In the genomic region with DNA sequence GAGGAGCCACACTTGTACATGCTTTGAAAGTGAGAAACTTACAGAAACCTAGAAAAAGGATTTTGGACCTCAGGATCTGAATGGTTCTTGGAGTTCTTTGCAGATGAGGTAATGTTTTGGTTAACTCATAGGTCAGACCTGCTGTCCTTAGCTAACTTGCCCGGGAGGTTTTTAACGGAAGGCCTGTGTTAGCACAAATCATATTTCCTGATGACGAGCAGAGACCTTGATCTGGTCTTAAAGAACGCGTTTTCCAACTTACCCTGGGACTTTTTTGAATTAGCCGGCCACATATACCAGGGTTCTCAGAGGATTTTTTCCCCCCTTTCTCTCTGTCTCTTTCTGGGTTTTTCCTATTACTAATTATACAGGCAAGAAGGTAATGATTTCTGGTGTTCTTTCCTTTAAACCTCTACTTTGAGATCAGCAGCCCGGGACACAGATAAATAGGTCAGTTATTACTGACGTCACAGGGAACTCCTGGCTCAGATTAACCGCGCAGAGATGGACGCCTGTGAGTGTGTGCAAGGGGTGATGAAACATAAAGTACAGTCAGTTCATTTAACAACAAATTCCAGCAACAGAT, we compare ENCODE assay signal across 9 cellular contexts.
DNase-seq lines count a peak whose midpoint lies in the region; ATAC-seq, FAIRE-seq and TF ChIP-seq lines count a peak whose summit lies in the region.
"Had no signal": no experiment of that assay in that cellular context is flagged by ENCODE, and none has a peak within 500 bp of the region (broad histone marks: within the 10 kb centered on the region; RNA-seq: fewer than 3 reads in every experiment).

No MANE protein-coding gene starts in this region.

- H3K4me1 ChIP-seq in BE2C: peaks cover 4% of the 10 kb centered on the region; the same call in 1 of the 2 replicates
- H3K4me1 ChIP-seq in IMR-90 (ENCODE audit: control insufficient read depth, insufficient read depth, low read length): peaks cover 23% of the 10 kb centered on the region
- H3K4me1 ChIP-seq in H1 (replicated peaks in 1 of 4; ENCODE audit: control insufficient read depth in 3 of 4, insufficient read depth in 4 of 4, low read length in 3 of 4): peaks cover 0 to 24% (median 10%) of the 10 kb centered on the region in 4 experiments; a peak in 5 of 7 replicates

- peak overlapping the region; percentile 94 for H2BK20ac ChIP-seq in IMR-90 (ENCODE audit: low read depth, low read length)
- H2BK20ac ChIP-seq in H1 (ENCODE audit: low read length): no peak overlapping the region; the same call in 1 of the 2 replicates

- peak overlapping the region; percentile 95 for H4K5ac ChIP-seq in IMR-90 (ENCODE audit: low read depth, low read length)
- no peak overlapping the region for H4K5ac ChIP-seq in H1 (ENCODE audit: insufficient read length, low read depth, low read length)

- H3K9me1 ChIP-seq in IMR-90 (ENCODE audit: insufficient read depth, low read length): peaks cover 10% of the 10 kb centered on the region

- WGBS in IMR-90 (ENCODE audit: extremely low coverage in 2 of 2, insufficient read length in 1 of 2), 2 experiments: no CpG with 5 or more reads among the region's 11 CpGs
- WGBS in H1 (ENCODE audit: extremely low coverage in 1 of 2, insufficient coverage in 1 of 2, insufficient read length in 1 of 2, insufficient replicate concordance in 2 of 2, low coverage in 1 of 2, low lambda C conversion rate in 2 of 2, missing lambda C conversion rate in 1 of 2), 2 experiments: 76% methylated on average over 10 of the region's 11 CpGs; no CpG with 5 or more reads in 1 of the 2 experiments

- TSS peak; percentile 96 for BruUV-seq in IMR-90 (replicated peaks; lab: Mats Ljungman, UMichigan)

- peak overlapping the region; percentile 5 to 85 for H4K8ac ChIP-seq in IMR-90 (ENCODE audit: low read depth in 2 of 2, low read length in 2 of 2)
- no peak overlapping the region for H4K8ac ChIP-seq in H1 (ENCODE audit: extremely low read depth, insufficient read depth, low read length)

- H2AK5ac ChIP-seq in IMR-90 (ENCODE audit: low read depth, low read length) (peak overlapping the region; percentile 60), H1 (ENCODE audit: low read depth, low read length) (0 out of 2 replicates have a peak overlapping the region, but pooled peaks have one; percentile 53)

- H3K56ac ChIP-seq in IMR-90 (ENCODE audit: extremely low read depth, insufficient read depth, low read length): peak overlapping the region; percentile 63
- H3K56ac ChIP-seq in H1 (replicated peaks; ENCODE audit: insufficient read length, low read depth, low read length): no peak overlapping the region

- TF ChIP-seq CTCF in BE2C (IDR thresholded peaks at IDR 0.05; ENCODE audit: low read depth, low read length) (no peak), IMR-90 (conservative IDR thresholded peaks at IDR 0.05; ENCODE audit: low read depth, low read length) (no peak), H1 (IDR thresholded peaks at IDR 0.05; ENCODE audit: control extremely low read depth in 1 of 3, insufficient read depth in 1 of 3, low read depth in 1 of 3, low read length in 3 of 3) (no peak), nephron progenitor cell (IDR thresholded peaks at IDR 0.05) (no peak)

- dilution Hi-C loops in IMR-90 (cut with HindIII; ENCODE audit: low sequenced_read_pairs, unreplicated experiment): no loop called here

- no peak for TF ChIP-seq RAD21 in IMR-90 (IDR thresholded peaks at IDR 0.05; ENCODE audit: low read length)
- no peak for TF ChIP-seq RAD21 in H1 (IDR thresholded peaks at IDR 0.05 in 1 of 2, conservative IDR thresholded peaks at IDR 0.05 in 1 of 2; ENCODE audit: low read depth in 2 of 2, low read length in 2 of 2)

- no peak overlapping the region for H2AFZ ChIP-seq in IMR-90 (replicated peaks; ENCODE audit: low read length, poor library complexity)
- H2AFZ ChIP-seq in H1 (ENCODE audit: low read length): no peak overlapping the region

- H2BK12ac ChIP-seq in H1 (ENCODE audit: low read depth, low read length): peak overlapping the region; percentile 95; the same call in 1 of the 2 replicates

- no peaks in the 10 kb centered on the region for H3K36me3 ChIP-seq in BE2C
- H3K36me3 ChIP-seq in IMR-90 (ENCODE audit: control insufficient read depth, insufficient read depth, low read length): no peaks in the 10 kb centered on the region
- no peaks in the 10 kb centered on the region for H3K36me3 ChIP-seq in H1 (ENCODE audit: control insufficient read depth in 2 of 4, insufficient read depth in 4 of 4, low read length in 3 of 4)

- H3K9me3 Mint-ChIP-seq in nephron progenitor cell: peaks cover 3% of the 10 kb centered on the region

- ATAC-seq in IMR-90 (ENCODE audit: low read depth): peak; percentile 81
- ATAC-seq in HG03045 (IDR thresholded peaks at IDR 0.05; ENCODE audit: unreplicated experiment): no peak

- H2BK5ac ChIP-seq in IMR-90 (ENCODE audit: low read depth, low read length, poor library complexity, severe bottlenecking) (peak overlapping the region; percentile 96), H1 (ENCODE audit: low read depth, low read length) (no peak overlapping the region)

- H2AK9ac ChIP-seq in IMR-90 (replicated peaks; ENCODE audit: low read depth, low read length, poor library complexity): no peak overlapping the region

- POLR2A ChIA-PET in IMR-90 (lab: Charles Lee; ENCODE audit: unreplicated experiment) (interaction anchor here (1.4 to 1.5 kb wide), 2 partner anchors 101 to 103 kb away, joined by 4 to 6 read pairs; a partner anchor contains a TSS), H1 (lab: Charles Lee; ENCODE audit: partially characterized antibody) (interaction anchor here (0.9 to 1.8 kb wide), 4 partner anchors 10 to 101 kb away, joined by 3 to 9 read pairs (median 4); a partner anchor contains a TSS)

- H3K79me2 ChIP-seq in H1 (ENCODE audit: control insufficient read depth in 1 of 2, insufficient read depth in 2 of 2, low read length in 2 of 2): no peaks in the 10 kb centered on the region

- H3K18ac ChIP-seq in IMR-90 (ENCODE audit: low read depth, low read length) (peak overlapping the region; percentile 90), H1 (ENCODE audit: extremely low read depth, low read length) (no peak overlapping the region)

- no peaks in the 10 kb centered on the region for H4K20me1 ChIP-seq in IMR-90 (ENCODE audit: insufficient read depth, low read length)
- no peaks in the 10 kb centered on the region for H4K20me1 ChIP-seq in H1 (replicated peaks in 1 of 2; ENCODE audit: control insufficient read depth in 1 of 2, insufficient read depth in 2 of 2, low read length in 2 of 2)

- H3K23me2 ChIP-seq in H1 (ENCODE audit: low read depth, low read length): no peaks in the 10 kb centered on the region

- H3K36me3 Mint-ChIP-seq in nephron progenitor cell (ENCODE audit: low read depth): no peaks in the 10 kb centered on the region

- peaks cover 18% of the 10 kb centered on the region for H3K27me3 Mint-ChIP-seq in nephron progenitor cell (ENCODE audit: low read depth, poor library complexity)

- H4K91ac ChIP-seq in IMR-90 (ENCODE audit: insufficient read depth, low read depth, low read length) (peak overlapping the region; percentile 82), H1 (replicated peaks; ENCODE audit: insufficient read length, low read length) (no peak overlapping the region)

- H3K4me3 ChIP-seq in BE2C (ENCODE audit: low read depth, low read length) (peak overlapping the region; percentile 29), IMR-90 (ENCODE audit: insufficient read depth, low read depth, low read length) (no peak overlapping the region), H1 (ENCODE audit: extremely low read depth in 1 of 4, insufficient read depth in 2 of 4, low read depth in 3 of 4, low read length in 4 of 4) (no peak overlapping the region)

- H3K27ac Mint-ChIP-seq in nephron progenitor cell: peak overlapping the region; percentile 24
- H3K27ac Mint-ChIP-seq: activated naive CD8-positive, alpha-beta T cell treated with anti-CD3 and anti-CD28 coated beads, Interleukin-2, amount 10 ng/mL, durations not matched to agents 7 days and 5 days had no signal

- TF ChIP-seq EP300 in H1 (IDR thresholded peaks at IDR 0.05; ENCODE audit: borderline replicate concordance in 1 of 2, low read depth in 2 of 2, low read length in 2 of 2): no peak

- H3K9me3 ChIP-seq in BE2C: no peaks in the 10 kb centered on the region
- no peaks in the 10 kb centered on the region for H3K9me3 ChIP-seq in IMR-90 (ENCODE audit: control insufficient read depth, insufficient read depth, low read length)
- no peaks in the 10 kb centered on the region for H3K9me3 ChIP-seq in H1 (ENCODE audit: insufficient read depth in 2 of 2, low read depth in 1 of 2, low read length in 1 of 2)

- peak overlapping the region; percentile 10 for H3K4me3 Mint-ChIP-seq in nephron progenitor cell
- H3K4me3 Mint-ChIP-seq: activated naive CD8-positive, alpha-beta T cell treated with anti-CD3 and anti-CD28 coated beads, Interleukin-2, amount 10 ng/mL, durations not matched to agents 7 days and 5 days had no signal

- peak; percentile 22 for DNase-seq in BE2C
- peak; percentile 96 for DNase-seq in IMR-90
- no peak for DNase-seq in H1 (ENCODE audit: low read depth in 1 of 2, low spot score in 2 of 2)
- DNase-seq in nephron progenitor cell: no peak
- no peak for DNase-seq in NCI-H748 treated with DMSO at 0.1 percent for 48 hours (lab: John Stamatoyannopoulos, UW)
- no peak for DNase-seq in GM19239 (ENCODE audit: insufficient read length, low spot score)
- DNase-seq in NCI-H2081 (lab: John Stamatoyannopoulos, UW): no peak
- DNase-seq: activated naive CD8-positive, alpha-beta T cell treated with anti-CD3 and anti-CD28 coated beads, Interleukin-2, amount 10 ng/mL, durations not matched to agents 7 days and 5 days had no signal

- peak overlapping the region; percentile 95 for H3K4ac ChIP-seq in IMR-90 (ENCODE audit: low read depth, low read length)
- H3K4ac ChIP-seq in H1 (replicated peaks; ENCODE audit: insufficient read length, low read depth, low read length): peak overlapping the region; percentile 58

- intact Hi-C loops in IMR-90 (cut with micrococcal nuclease): loop anchor here (5.0 kb wide), 1 partner anchor 99 kb away; a partner anchor contains a TSS

- peaks cover 39% of the 10 kb centered on the region for H3K4me1 Mint-ChIP-seq in nephron progenitor cell

- H3K14ac ChIP-seq in IMR-90 (replicated peaks; ENCODE audit: low read depth, low read length) (peak overlapping the region; percentile 89; the same call in 1 of the 2 replicates), H1 (ENCODE audit: insufficient read length) (no peak overlapping the region)

- H3K27me3 ChIP-seq in BE2C (no peaks in the 10 kb centered on the region), IMR-90 (ENCODE audit: control insufficient read depth, insufficient read depth, low read length) (no peaks in the 10 kb centered on the region), H1 (replicated peaks in 1 of 4; ENCODE audit: control insufficient read depth in 3 of 4, extremely low read depth in 1 of 4, insufficient read depth in 3 of 4, low read length in 3 of 4) (no peaks in the 10 kb centered on the region)

- TF ChIP-seq POLR2A in IMR-90 (IDR thresholded peaks at IDR 0.05; ENCODE audit: low read depth, low read length): no peak; the same call in 1 of the 2 replicates
- TF ChIP-seq POLR2A in H1 (IDR thresholded peaks at IDR 0.05; ENCODE audit: control extremely low read depth in 1 of 2, low read depth in 2 of 2, low read length in 2 of 2): no peak

- H3K79me1 ChIP-seq in IMR-90 (ENCODE audit: low read depth in 1 of 2, low read length in 2 of 2): 0 out of 4 replicates have a peak, but pooled peaks cover 0 to 6% of the 10 kb centered on the region in 2 experiments
- no peaks in the 10 kb centered on the region for H3K79me1 ChIP-seq in H1 (ENCODE audit: low read depth, low read length)

- H2BK15ac ChIP-seq in IMR-90 (ENCODE audit: low read depth, low read length) (peak overlapping the region; percentile 83; the same call in 2 of the 3 replicates), H1 (ENCODE audit: low read length) (no peak overlapping the region)

- peak overlapping the region; percentile 64 for H3K4me2 ChIP-seq in IMR-90 (ENCODE audit: low read depth, low read length)
- no peak overlapping the region for H3K4me2 ChIP-seq in H1 (ENCODE audit: insufficient read depth in 1 of 2, low read depth in 2 of 2, low read length in 2 of 2)

- CTCF ChIA-PET in IMR-90 (lab: Yijun Ruan, JAX): interaction anchor here (0.6 kb wide), 1 partner anchor 531 kb away, joined by 4 read pairs; no protein-coding TSS in a partner anchor
- CTCF ChIA-PET in H1 (lab: Charles Lee; ENCODE audit: partially characterized antibody): interaction anchor here (1.1 kb wide), 2 partner anchors 11 to 77 kb away, joined by 3 read pairs; no protein-coding TSS in a partner anchor

- peak overlapping the region; percentile 63; the same call in 1 of the 2 replicates for H3K23ac ChIP-seq in IMR-90 (ENCODE audit: low read depth, low read length)
- H3K23ac ChIP-seq in H1 (ENCODE audit: insufficient read length): no peak overlapping the region

- in situ Hi-C loops in IMR-90 (cut with MboI; ENCODE audit: low sequenced_read_pairs): loop anchor here (5.0 kb wide), 1 partner anchor 79 kb away; no protein-coding TSS in a partner anchor

- peak overlapping the region; percentile 90 for H3K27ac ChIP-seq in IMR-90 (ENCODE audit: insufficient read depth, low read length)
- no peak overlapping the region for H3K27ac ChIP-seq in H1 (ENCODE audit: low read depth, low read length)

- H3K9ac ChIP-seq in IMR-90 (ENCODE audit: low read depth, low read length) (peak overlapping the region; percentile 55), H1 (replicated peaks in 1 of 4; ENCODE audit: extremely low read depth in 1 of 4, low read depth in 3 of 4, low read length in 3 of 4) (no peak overlapping the region)

- no peak for FAIRE-seq in H1 (lab: Jason Lieb, UNC)
- FAIRE-seq in GM19239 (lab: Jason Lieb, UNC): no peak

- H2BK120ac ChIP-seq in IMR-90 (ENCODE audit: low read depth, low read length) (peak overlapping the region; percentile 89), H1 (replicated peaks; ENCODE audit: low read depth, low read length) (peak overlapping the region; percentile 80)

Comparison
In these comparisons a context has a peak if more than half of its experiments do, and no peak if none do; other contexts are left out.
1. DNase-seq: peak in BE2C (single experiment) and IMR-90 (single experiment); none in H1 (0 of 2), nephron progenitor cell (single experiment), NCI-H748 treated with DMSO at 0.1 percent for 48 hours (single experiment), GM19239 (single experiment) and NCI-H2081 (0 of 2).